In genomic region chr17:69503711-69504110, GRCh38 we compare ENCODE assay signal across 11 cellular contexts.
A peak's percentile ranks its signal among the peaks of the same experiment; 100 is the strongest.
DNase-seq lines count a peak whose midpoint lies in the region; ATAC-seq and TF ChIP-seq lines count a peak whose summit lies in the region.
"Had no signal": no experiment of that assay in that cellular context is flagged by ENCODE, and none has a peak within 500 bp of the region (broad histone marks: within the 10 kb centered on the region; RNA-seq: fewer than 3 reads in every experiment).

No MANE protein-coding gene starts in this region.

- no peak overlapping the region for H3K27ac Mint-ChIP-seq in endodermal cell

- H3K9ac ChIP-seq in mammary epithelial cell (ENCODE audit: insufficient read depth, low read length) (no peak overlapping the region), endodermal cell (ENCODE audit: extremely low read depth, low read length, poor library complexity, severe bottlenecking) (no peak overlapping the region)

- no peaks in the 10 kb centered on the region for H3K79me2 ChIP-seq in mammary epithelial cell (ENCODE audit: insufficient read depth, low read length)

- no peak for TF ChIP-seq POLR2A in breast epithelium (IDR thresholded peaks at IDR 0.05)

- H3K9me3 ChIP-seq in breast epithelium (no peaks in the 10 kb centered on the region), mammary epithelial cell (replicated peaks; ENCODE audit: insufficient read depth, low read length) (no peaks in the 10 kb centered on the region), endodermal cell (ENCODE audit: control insufficient read depth, low read length) (no peaks in the 10 kb centered on the region), tibial artery (no peaks in the 10 kb centered on the region), left lung (no peaks in the 10 kb centered on the region)
- H3K9me3 ChIP-seq: A549 had no signal

- peak overlapping the region in 2 of 3 donors; percentile 45 to 60 for H3K4me3 ChIP-seq in breast epithelium
- H3K4me3 ChIP-seq in mammary epithelial cell (replicated peaks in 1 of 3; ENCODE audit: insufficient read depth in 1 of 3, low read depth in 2 of 3, low read length in 3 of 3) = no peak overlapping the region
- no peak overlapping the region for H3K4me3 ChIP-seq in endodermal cell (ENCODE audit: low read length)
- no peak overlapping the region for H3K4me3 ChIP-seq in tibial artery
- H3K4me3 ChIP-seq in left lung = no peak overlapping the region

- H3K4me3 Mint-ChIP-seq in endodermal cell = no peak overlapping the region

- in situ Hi-C loops in mammary epithelial cell (cut with MboI; ENCODE audit: low sequenced_read_pairs in 2 of 2) (no loop called here), KBM-7 (cut with MboI; ENCODE audit: low pct_unique_long_range_greater_than_20kb, low sequenced_read_pairs) (no loop called here)

- no peaks in the 10 kb centered on the region for H3K9me3 Mint-ChIP-seq in endodermal cell

- no peaks in the 10 kb centered on the region for H3K36me3 ChIP-seq in breast epithelium
- H3K36me3 ChIP-seq in mammary epithelial cell (ENCODE audit: insufficient read depth, low read length) = no peaks in the 10 kb centered on the region
- H3K36me3 ChIP-seq in endodermal cell (ENCODE audit: control insufficient read depth, insufficient read depth, low read length) = no peaks in the 10 kb centered on the region
- no peaks in the 10 kb centered on the region for H3K36me3 ChIP-seq in tibial artery
- peaks cover 0 to 5% of the 10 kb centered on the region in 2 donors for H3K36me3 ChIP-seq in left lung

- H3K4me2 ChIP-seq in mammary epithelial cell (ENCODE audit: insufficient read depth, low read depth, low read length) = no peak overlapping the region

- DNase-seq in breast epithelium (ENCODE audit: low spot score in 2 of 2) = no peak
- DNase-seq in mammary epithelial cell = no peak
- DNase-seq in endodermal cell = no peak
- DNase-seq in KBM-7 = no peak
- no peak for DNase-seq in tibial artery
- DNase-seq in left lung = no peak
- DNase-seq: activated CD4-positive, alpha-beta T cell treated with anti-CD3 and anti-CD28 coated beads, Interleukin-2, amount 50 U/mL, for 48 hours; central memory CD4-positive, alpha-beta T cell had no signal

- H3K27me3 ChIP-seq in breast epithelium = no peaks in the 10 kb centered on the region
- H3K27me3 ChIP-seq in mammary epithelial cell (ENCODE audit: insufficient read depth, low read length) = no peaks in the 10 kb centered on the region
- H3K27me3 ChIP-seq in endodermal cell (ENCODE audit: control insufficient read depth, insufficient read depth, low read length, poor library complexity, severe bottlenecking) = no peaks in the 10 kb centered on the region
- H3K27me3 ChIP-seq in tibial artery = no peaks in the 10 kb centered on the region
- H3K27me3 ChIP-seq in left lung = no peaks in the 10 kb centered on the region

- peak overlapping the region; percentile 74 to 79 for H3K27ac ChIP-seq in breast epithelium
- no peak overlapping the region for H3K27ac ChIP-seq in mammary epithelial cell (ENCODE audit: insufficient read depth, low read depth, low read length)
- no peak overlapping the region for H3K27ac ChIP-seq in endodermal cell (ENCODE audit: low read depth, low read length)
- no peak overlapping the region for H3K27ac ChIP-seq in tibial artery
- H3K27ac ChIP-seq in left lung = no peak overlapping the region
- H3K27ac ChIP-seq: A549 had no signal

- H3K4me1 Mint-ChIP-seq in endodermal cell = peaks cover 60% of the 10 kb centered on the region

- 97% methylated on average over 5 of the region's 5 CpGs for WGBS in mammary epithelial cell (ENCODE audit: low coverage, missing lambda C conversion rate)
- WGBS in endodermal cell (ENCODE audit: insufficient coverage in 1 of 2, insufficient read length in 1 of 2), 2 experiments = 82 to 90% methylated on average over 4 to 5 of the region's 5 CpGs

- ATAC-seq in HG02642 (IDR thresholded peaks at IDR 0.05; ENCODE audit: poor library complexity, unreplicated experiment) (peak; percentile 83), HG03558 (IDR thresholded peaks at IDR 0.05; ENCODE audit: extremely low read depth, unreplicated experiment) (peak; percentile 85), left lung (no peak)
- ATAC-seq: A549 had no signal

- dilution Hi-C loops in mammary epithelial cell (cut with HindIII; ENCODE audit: low sequenced_read_pairs) = no loop called here

- CTCF ChIA-PET in mammary epithelial cell (lab: Charles Lee; ENCODE audit: low non-redundant PET) = no interaction called here

- no peak for TF ChIP-seq CTCF in breast epithelium (IDR thresholded peaks at IDR 0.05)
- TF ChIP-seq CTCF in mammary epithelial cell (conservative IDR thresholded peaks at IDR 0.05 in 1 of 2, IDR thresholded peaks at IDR 0.05 in 1 of 2; ENCODE audit: extremely low read depth in 1 of 2, insufficient read depth in 1 of 2, low read depth in 1 of 2, low read length in 2 of 2) = no peak
- no peak for TF ChIP-seq CTCF in endodermal cell (conservative IDR thresholded peaks at IDR 0.05)
- TF ChIP-seq CTCF in tibial artery (IDR thresholded peaks at IDR 0.05) = no peak
- TF ChIP-seq CTCF in left lung (IDR thresholded peaks at IDR 0.05) = no peak

- no TSS peak for BruUV-seq in mammary epithelial cell (replicated peaks; lab: Mats Ljungman, UMichigan)

- H3K4me1 ChIP-seq in breast epithelium = peaks cover 0 to 7% of the 10 kb centered on the region in 2 donors
- H3K4me1 ChIP-seq in mammary epithelial cell (ENCODE audit: insufficient read depth, low read length) = peaks cover 11% of the 10 kb centered on the region
- peaks cover 10% of the 10 kb centered on the region for H3K4me1 ChIP-seq in endodermal cell (ENCODE audit: control insufficient read depth, insufficient read depth, low read length)
- peaks cover 0 to 31% (median 21%) of the 10 kb centered on the region in 4 donors for H3K4me1 ChIP-seq in tibial artery
- peaks cover 20 to 35% of the 10 kb centered on the region in 2 donors for H3K4me1 ChIP-seq in left lung

- intact Hi-C loops in breast epithelium (cut with DNase I; ENCODE audit: low total_unique reads) = no loop called here
- intact Hi-C loops in mammary epithelial cell (cut with micrococcal nuclease) = loop anchor here (5.0 kb wide), 1 partner anchor 176 kb away; the partner anchor contains the start of gene ABCA5
- intact Hi-C loops in tibial artery (cut with DNase I; ENCODE audit: low total_unique reads) = no loop called here
- intact Hi-C loops in left lung (cut with DNase I) = no loop called here

- H3K27me3 Mint-ChIP-seq in endodermal cell (ENCODE audit: insufficient read depth) = no peaks in the 10 kb centered on the region

- peaks cover 8% of the 10 kb centered on the region for H3K36me3 Mint-ChIP-seq in endodermal cell (ENCODE audit: low read depth)

- H4K20me1 ChIP-seq in mammary epithelial cell (ENCODE audit: insufficient read depth, low read length) = no peaks in the 10 kb centered on the region

- H2AFZ ChIP-seq in mammary epithelial cell (ENCODE audit: low read depth, low read length) = no peak overlapping the region

Comparison
In these comparisons a context has a peak if more than half of its experiments do, and no peak if none do; other contexts are left out.
1. H3K27ac ChIP-seq: peak in breast epithelium (2 of 2); none in mammary epithelial cell (single experiment), endodermal cell (single experiment), tibial artery (0 of 2) and left lung (0 of 2).
2. H3K4me3 ChIP-seq: peak in breast epithelium (2 of 3); none in mammary epithelial cell (0 of 3), endodermal cell (single experiment), tibial artery (0 of 2) and left lung (0 of 2).